ENCODE assay signal across 13 cellular contexts in the genomic region with DNA sequence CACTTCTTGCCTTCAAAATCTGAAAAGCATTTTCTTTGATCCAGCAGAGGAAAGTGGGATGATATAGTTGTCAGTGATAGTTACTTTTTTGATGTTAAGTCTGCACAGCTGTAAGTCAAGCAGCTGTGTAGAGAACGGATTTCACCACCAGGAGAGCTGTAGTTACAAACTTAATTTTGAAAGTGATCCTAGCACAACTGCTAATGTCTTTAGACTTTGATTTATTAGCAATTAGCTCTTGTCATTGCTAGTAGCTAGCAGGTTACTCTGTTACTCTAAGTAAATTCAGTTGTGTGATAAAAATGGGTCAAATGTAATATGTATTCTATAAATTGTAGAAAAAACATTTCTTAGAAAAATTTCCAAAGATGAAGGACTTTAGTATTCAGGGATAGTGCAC. TPM values are rescaled to one million over a fixed set of nuclear protein-coding genes. Genes with fewer than 3 reads are reported as not detected.
DNase-seq lines count a peak whose midpoint lies in the region; ATAC-seq and TF ChIP-seq lines count a peak whose summit lies in the region.
"Had no signal": no experiment of that assay in that cellular context is flagged by ENCODE, and none has a peak within 500 bp of the region (broad histone marks: within the 10 kb centered on the region; RNA-seq: fewer than 3 reads in every experiment).

No MANE protein-coding gene starts in this region.

- TF ChIP-seq CTCF in AG04450 (IDR thresholded peaks at IDR 0.05; ENCODE audit: low read depth, low read length) (peak; percentile 22; the same call in 1 of the 2 replicates), HFFc6 (IDR thresholded peaks at IDR 0.05) (peak; percentile 33), choroid plexus epithelial cell (conservative IDR thresholded peaks at IDR 0.05; ENCODE audit: low read depth, low read length) (peak; percentile 19), neural crest cell (conservative IDR thresholded peaks at IDR 0.05) (peak; percentile 13), Peyer's patch (IDR thresholded peaks at IDR 0.05) (no peak)

- CTCF ChIA-PET in AG04450 (lab: Charles Lee): interaction anchor here (0.6 kb wide), 1 partner anchor 11 kb away, joined by 10 read pairs; no protein-coding TSS in a partner anchor

- H3K36me3 Mint-ChIP-seq in HFFc6 (ENCODE audit: low read depth) (no peaks in the 10 kb centered on the region), neural crest cell (ENCODE audit: low read depth) (peaks cover 1% of the 10 kb centered on the region)

- H3K27ac Mint-ChIP-seq in HFFc6 (no peak overlapping the region), neural crest cell (ENCODE audit: unreplicated experiment) (no peak overlapping the region)
- H3K27ac Mint-ChIP-seq: CD8-positive, alpha-beta memory T cell; H9 had no signal

- H3K4me1 ChIP-seq in Peyer's patch: no peaks in the 10 kb centered on the region
- H3K4me1 ChIP-seq: Caco-2 had no signal

- no peaks in the 10 kb centered on the region for H3K27me3 Mint-ChIP-seq in HFFc6 (ENCODE audit: insufficient read depth)
- H3K27me3 Mint-ChIP-seq in neural crest cell (ENCODE audit: low read depth): no peaks in the 10 kb centered on the region
- H3K27me3 Mint-ChIP-seq: CD8-positive, alpha-beta memory T cell; IgD-negative memory B cell had no signal

- H3K9me3 ChIP-seq in AG04450 (ENCODE audit: control insufficient read depth, insufficient read depth, low read length): no peaks in the 10 kb centered on the region
- no peaks in the 10 kb centered on the region for H3K9me3 ChIP-seq in Peyer's patch
- H3K9me3 ChIP-seq: Caco-2 had no signal

- ATAC-seq in GM19455 (IDR thresholded peaks at IDR 0.05; ENCODE audit: unreplicated experiment): no peak

- H3K4me3 Mint-ChIP-seq in HFFc6 (no peak overlapping the region), neural crest cell (no peak overlapping the region)
- H3K4me3 Mint-ChIP-seq: CD8-positive, alpha-beta memory T cell; H9; IgD-negative memory B cell had no signal

- H3K9me3 Mint-ChIP-seq in HFFc6: no peaks in the 10 kb centered on the region
- H3K9me3 Mint-ChIP-seq in neural crest cell: no peaks in the 10 kb centered on the region
- H3K9me3 Mint-ChIP-seq: CD8-positive, alpha-beta memory T cell; H9; IgD-negative memory B cell had no signal

- H3K4me3 ChIP-seq in AG04450 (ENCODE audit: low read depth, low read length): no peak overlapping the region
- H3K4me3 ChIP-seq in choroid plexus epithelial cell (ENCODE audit: low read depth, low read length): no peak overlapping the region
- H3K4me3 ChIP-seq in Peyer's patch: no peak overlapping the region

- H3K4me1 Mint-ChIP-seq in HFFc6 (ENCODE audit: low read depth) (peaks cover 8% of the 10 kb centered on the region), neural crest cell (peaks cover 4% of the 10 kb centered on the region)
- H3K4me1 Mint-ChIP-seq: CD8-positive, alpha-beta memory T cell had no signal

- TF ChIP-seq POLR2A in Peyer's patch (IDR thresholded peaks at IDR 0.05): no peak

- no peaks in the 10 kb centered on the region for H3K27me3 ChIP-seq in AG04450 (ENCODE audit: control insufficient read depth, insufficient read depth, low read length)
- no peaks in the 10 kb centered on the region for H3K27me3 ChIP-seq in Peyer's patch

- H3K27ac ChIP-seq in AG04450 (ENCODE audit: low read depth, low read length): no peak overlapping the region
- no peak overlapping the region for H3K27ac ChIP-seq in Peyer's patch

- peaks cover 0 to 7% (median 0%) of the 10 kb centered on the region in 3 donors for H3K36me3 ChIP-seq in Peyer's patch

- POLR2A ChIA-PET in AG04450 (lab: Yijun Ruan, JAX): no interaction called here

- DNase-seq in AG04450 (ENCODE audit: low read depth, low spot score) (no peak), HFFc6 (no peak), choroid plexus epithelial cell (ENCODE audit: low read depth) (no peak), neural crest cell (ENCODE audit: low read depth, low spot score) (no peak), cortex of kidney (lab: John Stamatoyannopoulos, UW) (no peak), NCI-H345 (lab: John Stamatoyannopoulos, UW) (no peak), Peyer's patch (no peak)
- DNase-seq: Caco-2; CD8-positive, alpha-beta memory T cell; GOT3; H9 had no signal

RNA-seq across cellular contexts. Expression of a gene that starts 46.0 kb away (rescaled TPM):
- 13.2 and 21.6 TPM in 2 replicates for polyA plus RNA-seq in AG04450 (2011; rRNA removed)
- polyA minus RNA-seq in AG04450 (2011; rRNA and poly(A)+ RNA removed): 5.1 and 11.1 TPM in 2 replicates
- total RNA-seq in HFFc6 (2021; fragmentation: NEBNext Ultra II Directional; extraction: Animal tissue kit (Norgen Biotek cat#: 25700)): 1 to 10 TPM; 6.7 to 9.0 (median 7.7) TPM
- 26.0 and 26.9 TPM in 2 replicates for total RNA-seq in neural crest cell
- 10 to 100 TPM; 10.8 to 46.2 (median 20.7) TPM for total RNA-seq in Peyer's patch

Comparison
In these comparisons a context has a peak if more than half of its experiments do, and no peak if none do; other contexts are left out.
1. CTCF ChIP-seq: peak in AG04450 (single experiment), HFFc6 (single experiment), choroid plexus epithelial cell (single experiment) and neural crest cell (single experiment); none in Peyer's patch (0 of 6).